Comparison of ENCODE assay signal across 23 cellular contexts in genomic region chr17:28177351-28177750, GRCh38.
"Had no signal": no experiment of that assay in that cellular context is flagged by ENCODE, and none has a peak within 500 bp of the region (broad histone marks: within the 10 kb centered on the region; RNA-seq: fewer than 3 reads in every experiment).

No MANE protein-coding gene starts in this region.

- H3K36me3 ChIP-seq: cardiac muscle cell, uterus had no signal

- H3K27me3 ChIP-seq: cardiac muscle cell, esophagus muscularis mucosa, stomach, suprapubic skin, transverse colon, uterus had no signal

- H3K4me3 ChIP-seq: cardiac muscle cell, esophagus muscularis mucosa, lower lobe of right lung, stomach, suprapubic skin, transverse colon, uterus had no signal

- H3K9me3 Mint-ChIP-seq: activated CD4-positive, alpha-beta memory T cell treated with anti-CD3 and anti-CD28 coated beads for 36 hours; activated naive CD4-positive, alpha-beta T cell treated with anti-CD3 and anti-CD28 coated beads for 36 hours; activated naive CD8-positive, alpha-beta T cell treated with anti-CD3 and anti-CD28 coated beads, Interleukin-2, amount 10 ng/mL, durations not matched to agents 7 days and 5 days; activated T-cell treated with anti-CD3 and anti-CD28 coated beads, Interleukin-2, amount 50 U/mL, for 72 hours; natural killer cell; stimulated activated memory B cell treated with anti-CD40 and anti-IgM and Interleukin-4, amounts not matched to agents 10 μg/mL and 1 μg/mL and 100 μg/mL, for 72 hours had no signal

- H3K9me3 ChIP-seq: esophagus muscularis mucosa, lower lobe of right lung, stomach, suprapubic skin, transverse colon, uterus had no signal

- DNase-seq: activated CD4-positive, alpha-beta memory T cell treated with anti-CD3 and anti-CD28 coated beads for 36 hours; activated CD4-positive, alpha-beta T cell treated with anti-CD3 and anti-CD28 coated beads for 48 hours; activated effector memory CD4-positive, alpha-beta T cell treated with Interleukin-2 at 50 U/mL for 16 hours; activated naive CD4-positive, alpha-beta T cell treated with anti-CD3 and anti-CD28 coated beads for 36 hours; activated naive CD8-positive, alpha-beta T cell treated with anti-CD3 and anti-CD28 coated beads, Interleukin-2, amount 10 ng/mL, durations not matched to agents 7 days and 5 days; activated T-cell treated with anti-CD3 and anti-CD28 coated beads, Interleukin-2, amount 50 U/mL, for 72 hours; amniotic stem cell; effector memory CD4-positive, alpha-beta T cell; hypothalamus; islet precursor cell; lower lobe of right lung; midbrain; natural killer cell; right cardiac atrium; stimulated activated CD4-positive, alpha-beta T cell treated with anti-CD3 and anti-CD28 coated beads, Interleukin-1b, Interleukin-23, amount 100 ng/mL, for 48 hours; stomach; transverse colon; uterus had no signal

- H3K27me3 Mint-ChIP-seq: activated CD4-positive, alpha-beta memory T cell treated with anti-CD3 and anti-CD28 coated beads for 36 hours; activated naive CD8-positive, alpha-beta T cell treated with anti-CD3 and anti-CD28 coated beads, Interleukin-2, amount 10 ng/mL, durations not matched to agents 7 days and 5 days; stimulated activated memory B cell treated with anti-CD40 and anti-IgM and Interleukin-4, amounts not matched to agents 10 μg/mL and 1 μg/mL and 100 μg/mL, for 72 hours had no signal

- H3K4me1 ChIP-seq: esophagus muscularis mucosa, lower lobe of right lung, parathyroid adenoma, stomach, suprapubic skin, uterus had no signal

- ATAC-seq: activated T-cell treated with anti-CD3 and anti-CD28 coated beads, Interleukin-2, amount 50 U/mL, for 72 hours; lower lobe of right lung; natural killer cell; right cardiac atrium; stimulated activated memory B cell treated with anti-CD40 and anti-IgM and Interleukin-4, amounts not matched to agents 10 μg/mL and 1 μg/mL and 100 μg/mL, for 72 hours had no signal

- H3K4me3 Mint-ChIP-seq: activated CD4-positive, alpha-beta memory T cell treated with anti-CD3 and anti-CD28 coated beads for 36 hours; activated naive CD4-positive, alpha-beta T cell treated with anti-CD3 and anti-CD28 coated beads for 36 hours; activated naive CD8-positive, alpha-beta T cell treated with anti-CD3 and anti-CD28 coated beads, Interleukin-2, amount 10 ng/mL, durations not matched to agents 7 days and 5 days; activated T-cell treated with anti-CD3 and anti-CD28 coated beads, Interleukin-2, amount 50 U/mL, for 72 hours; natural killer cell; stimulated activated memory B cell treated with anti-CD40 and anti-IgM and Interleukin-4, amounts not matched to agents 10 μg/mL and 1 μg/mL and 100 μg/mL, for 72 hours had no signal

- H3K9ac ChIP-seq: parathyroid adenoma had no signal

- H3K27ac ChIP-seq: cardiac muscle cell, esophagus muscularis mucosa, lower lobe of right lung, parathyroid adenoma, stomach, suprapubic skin, transverse colon, uterus had no signal

- H3K27ac Mint-ChIP-seq: activated CD4-positive, alpha-beta memory T cell treated with anti-CD3 and anti-CD28 coated beads for 36 hours; activated naive CD4-positive, alpha-beta T cell treated with anti-CD3 and anti-CD28 coated beads for 36 hours; activated naive CD8-positive, alpha-beta T cell treated with anti-CD3 and anti-CD28 coated beads, Interleukin-2, amount 10 ng/mL, durations not matched to agents 7 days and 5 days; activated T-cell treated with anti-CD3 and anti-CD28 coated beads, Interleukin-2, amount 50 U/mL, for 72 hours; natural killer cell; stimulated activated memory B cell treated with anti-CD40 and anti-IgM and Interleukin-4, amounts not matched to agents 10 μg/mL and 1 μg/mL and 100 μg/mL, for 72 hours had no signal

- H3K36me3 Mint-ChIP-seq: natural killer cell had no signal

- H3K4me1 Mint-ChIP-seq: stimulated activated memory B cell treated with anti-CD40 and anti-IgM and Interleukin-4, amounts not matched to agents 10 μg/mL and 1 μg/mL and 100 μg/mL, for 72 hours had no signal

- H2AFZ ChIP-seq: parathyroid adenoma had no signal
